Comparison of ENCODE assay signal across 8 cellular contexts in genomic region chr11:65095974-65096806, GRCh38. TPM values are rescaled to one million over a fixed set of nuclear protein-coding genes. Genes with fewer than 3 reads are reported as not detected.
A peak's percentile ranks its signal among the peaks of the same experiment; 100 is the strongest.
DNase-seq lines count a peak whose midpoint lies in the region; ATAC-seq and TF ChIP-seq lines count a peak whose summit lies in the region.

TSS of gene VPS51 (plus strand) at chr11:65096214. CDS start at chr11:65096251, 37 bp downstream.

- no peak for TF ChIP-seq CTCF in epithelial cell of esophagus (IDR thresholded peaks at IDR 0.05; ENCODE audit: insufficient read depth, low read depth, low read length, missing control alignments)

- DNase-seq in Caki2 (ENCODE audit: low read depth): peak; percentile 71
- DNase-seq in HuH-7.5 (ENCODE audit: low spot score): peak; percentile 90
- DNase-seq in OCI-M1 (lab: John Stamatoyannopoulos, UW): peak; percentile 89
- peak; percentile 77 for DNase-seq in activated T-cell treated with anti-CD3 and anti-CD28 coated beads for 24 hours (ENCODE audit: low read depth)
- peak; percentile 93 for DNase-seq in epithelial cell of esophagus (ENCODE audit: low read depth)
- peak; percentile 72 to 76 for DNase-seq in stimulated activated CD8-positive, alpha-beta memory T cell treated with anti-CD3 and anti-CD28 coated beads, Interleukin-2, amount 100 ng/mL, for 48 hours (ENCODE audit: low read depth in 2 of 2)

- peak; percentile 89 for ATAC-seq in GM21447 (IDR thresholded peaks at IDR 0.05; ENCODE audit: unreplicated experiment)

- H3K4me1 ChIP-seq in mononuclear cell (ENCODE audit: insufficient read depth, low read length): peaks cover 20% of the 10 kb centered on the region

- no peaks in the 10 kb centered on the region for H3K9me3 ChIP-seq in mononuclear cell (ENCODE audit: low read depth, low read length)

- H3K4me3 ChIP-seq in epithelial cell of esophagus (ENCODE audit: low read length): peak within 1 kb of the TSS; percentile 81
- H3K4me3 ChIP-seq in mononuclear cell (ENCODE audit: low read length): peak within 1 kb of the TSS; percentile 88

- in situ Hi-C loops in Caki2 (cut with HindIII; ENCODE audit: low pct_unique_long_range_greater_than_20kb, low sequenced_read_pairs): no loop called here

- no peaks in the 10 kb centered on the region for H3K27me3 ChIP-seq in mononuclear cell (ENCODE audit: insufficient read depth, low read length)

RNA-seq across cellular contexts. Expression of gene VPS51, which starts in this region (rescaled TPM):
- total RNA-seq in Caki2 (2014; rRNA removed; shearing (Covaris generic); ENCODE audit: low replicate concordance): 115 and 146 TPM in 2 replicates
- total RNA-seq in mononuclear cell: 397 TPM

Comparison
In these comparisons a context has a peak if more than half of its experiments do, and no peak if none do; other contexts are left out.
1. Peak in every context shown above with its lines: DNase-seq, ATAC-seq and H3K4me3 ChIP-seq.